12 cellular contexts compared by ENCODE assay signal in the genomic region with DNA sequence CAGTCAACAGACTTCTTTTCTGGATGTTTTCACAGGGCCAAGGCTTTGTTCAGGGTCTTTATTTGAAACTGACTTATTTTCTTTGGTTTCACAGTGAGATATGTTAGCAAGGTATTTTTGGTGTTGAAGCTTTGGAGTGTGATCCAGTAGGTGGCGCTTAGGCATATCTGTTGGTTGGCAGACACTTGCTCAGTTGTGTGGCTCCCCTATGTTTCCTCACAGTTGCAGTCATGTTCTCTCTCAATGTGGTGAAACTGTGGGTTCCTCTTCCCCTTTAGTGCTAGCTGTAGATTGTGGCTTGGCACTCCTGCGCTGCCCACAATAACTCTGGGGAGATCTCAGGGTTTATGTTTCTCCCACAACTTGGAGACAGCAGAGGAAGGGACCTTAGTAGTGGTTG.
A peak's percentile ranks its signal among the peaks of the same experiment; 100 is the strongest.
DNase-seq lines count a peak whose midpoint lies in the region; ATAC-seq, FAIRE-seq and TF ChIP-seq lines count a peak whose summit lies in the region.
"Had no signal": no experiment of that assay in that cellular context is flagged by ENCODE, and none has a peak within 500 bp of the region (broad histone marks: within the 10 kb centered on the region; RNA-seq: fewer than 3 reads in every experiment).

No MANE protein-coding gene starts in this region.

- DNase-seq in HepG2 (ENCODE audit: low spot score) (no peak), NOMO-1 treated with DMSO at 0.1 percent for 48 hours (lab: John Stamatoyannopoulos, UW; ENCODE audit: unreplicated experiment) (peak; percentile 54), epithelial cell of proximal tubule (ENCODE audit: low read depth) (no peak), NCI-H187 treated with DMSO at 0.1 percent for 48 hours (lab: John Stamatoyannopoulos, UW) (no peak)
- DNase-seq in effector CD4-positive, alpha-beta T cell: no peak
- no peak for DNase-seq in activated CD8-positive, alpha-beta memory T cell treated with anti-CD3 and anti-CD28 coated beads for 24 hours
- DNase-seq: amniotic stem cell, mesenchymal stem cell had no signal

- H3K9ac ChIP-seq in liver (ENCODE audit: low read depth in 1 of 2, low read length in 2 of 2): no peak overlapping the region
- no peak overlapping the region for H3K9ac ChIP-seq in HepG2 (ENCODE audit: insufficient read depth, low read depth, low read length)

- H4K20me1 ChIP-seq in HepG2 (ENCODE audit: insufficient read depth, low read length): no peaks in the 10 kb centered on the region

- H3K4me1 ChIP-seq in liver (ENCODE audit: control insufficient read depth in 4 of 4, insufficient read depth in 4 of 4, low read length in 3 of 4): peaks cover 0 to 2% (median 0%) of the 10 kb centered on the region in 4 donors
- H3K4me1 ChIP-seq in HepG2 (ENCODE audit: insufficient read depth, low read length): no peaks in the 10 kb centered on the region

- H3K36me3 ChIP-seq in liver (ENCODE audit: control insufficient read depth in 4 of 4, insufficient read depth in 3 of 4, low read depth in 1 of 4, low read length in 3 of 4): no peaks in the 10 kb centered on the region
- no peaks in the 10 kb centered on the region for H3K36me3 ChIP-seq in HepG2 (replicated peaks in 1 of 2; ENCODE audit: control insufficient read depth in 1 of 2, insufficient read depth in 2 of 2, low read length in 2 of 2)

- no peak for FAIRE-seq in HepG2 (lab: Jason Lieb, UNC)
- FAIRE-seq: G401.6, K562 had no signal

- H3K79me2 ChIP-seq in HepG2 (ENCODE audit: insufficient read depth, low read length): no peaks in the 10 kb centered on the region

- H3K4me2 ChIP-seq in HepG2 (ENCODE audit: low read depth, low read length): no peak overlapping the region

- H2AFZ ChIP-seq in HepG2 (ENCODE audit: low read length): no peak overlapping the region

- CTCF ChIA-PET in HepG2 (lab: Yijun Ruan, JAX; ENCODE audit: low intra/inter-chr PET ratio, low total read pairs): no interaction called here

- 35% methylated on average over 2 of the region's 2 CpGs for WGBS in liver
- WGBS in HepG2 (ENCODE audit: low lambda C conversion rate): 0% methylated on average over 1 of the region's 2 CpGs

- TF ChIP-seq CTCF in liver (IDR thresholded peaks at IDR 0.05; ENCODE audit: low read depth, low read length, missing input control): peak; percentile 46
- TF ChIP-seq CTCF in HepG2 (CRISPR knock-in tag; IDR thresholded peaks at IDR 0.05): no peak
- peak; percentile 20 for TF ChIP-seq CTCF in epithelial cell of proximal tubule (conservative IDR thresholded peaks at IDR 0.05; ENCODE audit: low read depth, low read length)

- H3K27ac ChIP-seq in liver (ENCODE audit: low read depth in 1 of 2, low read length in 2 of 2): no peak overlapping the region
- H3K27ac ChIP-seq in HepG2 (ENCODE audit: extremely low read length, insufficient read depth, low read length): no peak overlapping the region

- in situ Hi-C loops in HepG2 (cut with HindIII; ENCODE audit: extremely low pct_ligation_motif_present, low pct_unique_long_range_greater_than_20kb): no loop called here

- no peaks in the 10 kb centered on the region for H3K27me3 ChIP-seq in liver (ENCODE audit: control insufficient read depth in 4 of 4, insufficient read depth in 4 of 4, low read length in 3 of 4)
- no peaks in the 10 kb centered on the region for H3K27me3 ChIP-seq in HepG2 (ENCODE audit: control insufficient read depth in 1 of 2, insufficient read depth in 2 of 2, low read length in 2 of 2)

- H3K4me3 ChIP-seq in liver (ENCODE audit: low read depth in 1 of 3, low read length in 3 of 3): no peak overlapping the region
- no peak overlapping the region for H3K4me3 ChIP-seq in HepG2 (replicated peaks in 1 of 3; ENCODE audit: insufficient read depth in 1 of 3, low read depth in 2 of 3, low read length in 3 of 3)
- no peak overlapping the region for H3K4me3 ChIP-seq in epithelial cell of proximal tubule (ENCODE audit: low read depth, low read length)
- H3K4me3 ChIP-seq: K562 had no signal

- TF ChIP-seq EP300 in HepG2 (IDR thresholded peaks at IDR 0.05; ENCODE audit: low read depth in 2 of 2, low read length in 2 of 2): no peak
- no peak for TF ChIP-seq EP300 in HepG2 (CRISPR knock-in tag; IDR thresholded peaks at IDR 0.05; ENCODE audit: borderline replicate concordance)

- POLR2A ChIA-PET in HepG2 (lab: Yijun Ruan, JAX): no interaction called here

- ATAC-seq in HepG2 (no peak), GM18858 (IDR thresholded peaks at IDR 0.05; ENCODE audit: unreplicated experiment) (no peak)
- ATAC-seq: K562 had no signal

- TF ChIP-seq POLR2A in HepG2 (IDR thresholded peaks at IDR 0.05; ENCODE audit: insufficient read depth in 1 of 2, low read depth in 2 of 2, low read length in 2 of 2): no peak

- peak; percentile 77 to 87 for TF ChIP-seq RAD21 in liver (IDR thresholded peaks at IDR 0.05)
- no peak for TF ChIP-seq RAD21 in HepG2 (CRISPR knock-in tag; IDR thresholded peaks at IDR 0.05)

- intact Hi-C loops in HepG2 (cut with micrococcal nuclease; ENCODE audit: unreplicated experiment): no loop called here

- BruUV-seq in HepG2 (replicated peaks; lab: Mats Ljungman, UMichigan): no TSS peak

- H3K9me3 ChIP-seq in liver (ENCODE audit: control insufficient read depth in 4 of 4, low read length in 3 of 4) (no peaks in the 10 kb centered on the region), HepG2 (ENCODE audit: low read length) (peaks cover 60% of the 10 kb centered on the region)

TF ChIP-seq in liver, 16 proteins besides CTCF, POLR2A, EP300 and RAD21 (continues in another document):
- no peak for TF ChIP-seq NR2F2 (IDR thresholded peaks at IDR 0.05)
- no peak for TF ChIP-seq RXRA (IDR thresholded peaks at IDR 0.05)
- TF ChIP-seq, protein P1, sequence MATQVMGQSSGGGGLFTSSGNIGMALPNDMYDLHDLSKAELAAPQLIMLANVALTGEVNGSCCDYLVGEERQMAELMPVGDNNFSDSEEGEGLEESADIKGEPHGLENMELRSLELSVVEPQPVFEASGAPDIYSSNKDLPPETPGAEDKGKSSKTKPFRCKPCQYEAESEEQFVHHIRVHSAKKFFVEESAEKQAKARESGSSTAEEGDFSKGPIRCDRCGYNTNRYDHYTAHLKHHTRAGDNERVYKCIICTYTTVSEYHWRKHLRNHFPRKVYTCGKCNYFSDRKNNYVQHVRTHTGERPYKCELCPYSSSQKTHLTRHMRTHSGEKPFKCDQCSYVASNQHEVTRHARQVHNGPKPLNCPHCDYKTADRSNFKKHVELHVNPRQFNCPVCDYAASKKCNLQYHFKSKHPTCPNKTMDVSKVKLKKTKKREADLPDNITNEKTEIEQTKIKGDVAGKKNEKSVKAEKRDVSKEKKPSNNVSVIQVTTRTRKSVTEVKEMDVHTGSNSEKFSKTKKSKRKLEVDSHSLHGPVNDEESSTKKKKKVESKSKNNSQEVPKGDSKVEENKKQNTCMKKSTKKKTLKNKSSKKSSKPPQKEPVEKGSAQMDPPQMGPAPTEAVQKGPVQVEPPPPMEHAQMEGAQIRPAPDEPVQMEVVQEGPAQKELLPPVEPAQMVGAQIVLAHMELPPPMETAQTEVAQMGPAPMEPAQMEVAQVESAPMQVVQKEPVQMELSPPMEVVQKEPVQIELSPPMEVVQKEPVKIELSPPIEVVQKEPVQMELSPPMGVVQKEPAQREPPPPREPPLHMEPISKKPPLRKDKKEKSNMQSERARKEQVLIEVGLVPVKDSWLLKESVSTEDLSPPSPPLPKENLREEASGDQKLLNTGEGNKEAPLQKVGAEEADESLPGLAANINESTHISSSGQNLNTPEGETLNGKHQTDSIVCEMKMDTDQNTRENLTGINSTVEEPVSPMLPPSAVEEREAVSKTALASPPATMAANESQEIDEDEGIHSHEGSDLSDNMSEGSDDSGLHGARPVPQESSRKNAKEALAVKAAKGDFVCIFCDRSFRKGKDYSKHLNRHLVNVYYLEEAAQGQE (IDR thresholded peaks at IDR 0.05): no peak
- no peak for TF ChIP-seq JUND (IDR thresholded peaks at IDR 0.05)
- no peak for TF ChIP-seq GABPA (IDR thresholded peaks at IDR 0.05 in 1 of 2, conservative IDR thresholded peaks at IDR 0.05 in 1 of 2)
- no peak for TF ChIP-seq EGR1 (IDR thresholded peaks at IDR 0.05; ENCODE audit: low read depth in 2 of 2)
- no peak for TF ChIP-seq SP1 (IDR thresholded peaks at IDR 0.05)

TF ChIP-seq in HepG2, 621 proteins besides CTCF, POLR2A, EP300 and RAD21:
- TF ChIP-seq ZNF572 (CRISPR knock-in tag; IDR thresholded peaks at IDR 0.05) (no peak), ZNF326 (CRISPR knock-in tag; IDR thresholded peaks at IDR 0.05; ENCODE audit: borderline replicate concordance) (no peak), ZNF382 (CRISPR knock-in tag; IDR thresholded peaks at IDR 0.05; ENCODE audit: borderline replicate concordance) (no peak), SIN3B (IDR thresholded peaks at IDR 0.05; ENCODE audit: low read length) (no peak)
TF ChIP-seq in HepG2: peak in this region for 0.
